In genomic region chr14:99535908-99536778, GRCh38 we compare ENCODE assay signal across 20 cellular contexts. TPM values are rescaled to one million over a fixed set of nuclear protein-coding genes. Genes with fewer than 3 reads are reported as not detected.
DNase-seq lines count a peak whose midpoint lies in the region; ATAC-seq, FAIRE-seq and TF ChIP-seq lines count a peak whose summit lies in the region.
"Had no signal": no experiment of that assay in that cellular context is flagged by ENCODE, and none has a peak within 500 bp of the region (broad histone marks: within the 10 kb centered on the region; RNA-seq: fewer than 3 reads in every experiment).

No MANE protein-coding gene starts in this region.

- no peak overlapping the region for H3K23ac ChIP-seq in mesenchymal stem cell (ENCODE audit: low read length in 2 of 2)

- ATAC-seq in stimulated activated naive CD8-positive, alpha-beta T cell treated with anti-CD3 and anti-CD28 coated beads, Interleukin-15, Interleukin-2, amounts not matched to agents 100 U/mL and 50 U/mL, for 24 hours, result no peak

- no peak overlapping the region for H2BK5ac ChIP-seq in mesenchymal stem cell (ENCODE audit: low read depth, low read length, poor library complexity, severe bottlenecking)

- peaks cover 7% of the 10 kb centered on the region for H3K79me1 ChIP-seq in mesenchymal stem cell (replicated peaks; ENCODE audit: low read length, poor library complexity, severe bottlenecking)

- H3K4me2 ChIP-seq in astrocyte (ENCODE audit: low read length), result peak overlapping the region; percentile 73
- no peak overlapping the region for H3K4me2 ChIP-seq in mesenchymal stem cell (ENCODE audit: low read length, poor library complexity, severe bottlenecking)

- no peak overlapping the region for H4K8ac ChIP-seq in mesenchymal stem cell (ENCODE audit: low read length)

- WGBS in mesenchymal stem cell, result 94% methylated on average over 20 of the region's 24 CpGs
- 88 to 97% methylated on average over 5 to 22 of the region's 24 CpGs for WGBS in transverse colon (ENCODE audit: low coverage in 1 of 2), 2 donors

- no peak for FAIRE-seq in astrocyte (lab: Jason Lieb, UNC)
- FAIRE-seq: H54 had no signal

- intact Hi-C loops in transverse colon (cut with DNase I; ENCODE audit: low total_unique reads), result no loop called here

- TF ChIP-seq CTCF in astrocyte (IDR thresholded peaks at IDR 0.05; ENCODE audit: insufficient read depth, low read depth, low read length) (no peak), transverse colon (IDR thresholded peaks at IDR 0.05) (no peak)

- no peak overlapping the region for H3K4me3 Mint-ChIP-seq in astrocyte (ENCODE audit: unreplicated experiment)
- H3K4me3 Mint-ChIP-seq: CD4-positive, CD25-positive, alpha-beta regulatory T cell had no signal

- H3K14ac ChIP-seq in mesenchymal stem cell (ENCODE audit: low read length in 2 of 2), result peak overlapping the region in 1 of 2 experiments; percentile 60

- H3K18ac ChIP-seq in mesenchymal stem cell (ENCODE audit: low read depth in 1 of 2, low read length in 2 of 2), result peak overlapping the region in 1 of 2 experiments; percentile 50

- peaks cover 20% of the 10 kb centered on the region for H3K4me1 Mint-ChIP-seq in astrocyte (ENCODE audit: low read depth, unreplicated experiment)

- H2AFZ ChIP-seq in astrocyte (ENCODE audit: low read depth, low read length), result no peak overlapping the region
- H2AFZ ChIP-seq in mesenchymal stem cell (ENCODE audit: low read depth, low read length), result no peak overlapping the region

- H4K91ac ChIP-seq in mesenchymal stem cell (ENCODE audit: low read length), result peak overlapping the region; percentile 21

- H3K27ac ChIP-seq in astrocyte (ENCODE audit: low read depth, low read length) (no peak overlapping the region), mesenchymal stem cell (ENCODE audit: low read length, poor library complexity, severe bottlenecking) (no peak overlapping the region), transverse colon (peak overlapping the region; percentile 2 to 85 (median 64))
- H3K27ac ChIP-seq: Peyer's patch had no signal

- TF ChIP-seq POLR2A in transverse colon (IDR thresholded peaks at IDR 0.05), result no peak

- no peak for DNase-seq in NT2/D1 (ENCODE audit: low read depth, low spot score)
- DNase-seq in astrocyte (ENCODE audit: low read depth), result no peak
- DNase-seq in mesenchymal stem cell, result no peak
- DNase-seq in transverse colon, result no peak
- DNase-seq in C1 segment of cervical spinal cord (lab: John Stamatoyannopoulos, UW), result no peak
- DNase-seq in stimulated activated naive CD8-positive, alpha-beta T cell treated with anti-CD3 and anti-CD28 coated beads, Interleukin-15, Interleukin-2, amounts not matched to agents 100 U/mL and 50 U/mL, for 24 hours, result no peak
- DNase-seq in SKM-1 treated with dmso at 0.1 percent for 144 hours (lab: John Stamatoyannopoulos, UW; ENCODE audit: unreplicated experiment), result no peak
- DNase-seq: ACHN; AML-193; Caco-2; CD4-positive, CD25-positive, alpha-beta regulatory T cell; DMS53; Kasumi-1; NCI-H1105; NCI-H1694; NCI-H2227 treated with DMSO at 0.1 percent for 48 hours; NCI-H524; Peyer's patch; SIG-M5 had no signal

- no peaks in the 10 kb centered on the region for H3K27me3 ChIP-seq in NT2/D1 (ENCODE audit: insufficient read depth, insufficient read length)
- H3K27me3 ChIP-seq in astrocyte (ENCODE audit: insufficient read depth, low read length), result no peaks in the 10 kb centered on the region
- H3K27me3 ChIP-seq in mesenchymal stem cell (ENCODE audit: control insufficient read depth in 1 of 2, insufficient read depth in 1 of 2, low read length in 2 of 2), result peaks cover 4 to 70% of the 10 kb centered on the region in 2 experiments
- no peaks in the 10 kb centered on the region for H3K27me3 ChIP-seq in transverse colon
- H3K27me3 ChIP-seq: Peyer's patch had no signal

- peak overlapping the region; percentile 73 for H2BK15ac ChIP-seq in mesenchymal stem cell (ENCODE audit: low read depth, poor library complexity, severe bottlenecking)

- H3K36me3 ChIP-seq in NT2/D1 (ENCODE audit: insufficient read depth, insufficient read length, low read length), result no peaks in the 10 kb centered on the region
- no peaks in the 10 kb centered on the region for H3K36me3 ChIP-seq in astrocyte (ENCODE audit: insufficient read depth, low read length)
- H3K36me3 ChIP-seq in mesenchymal stem cell (ENCODE audit: control insufficient read depth in 1 of 2, insufficient read depth in 2 of 2, low read depth in 1 of 2, low read length in 2 of 2), result no peaks in the 10 kb centered on the region
- no peaks in the 10 kb centered on the region for H3K36me3 ChIP-seq in transverse colon
- H3K36me3 ChIP-seq: Peyer's patch had no signal

- no peaks in the 10 kb centered on the region for H3K36me3 Mint-ChIP-seq in astrocyte (ENCODE audit: low read depth, unreplicated experiment)
- H3K36me3 Mint-ChIP-seq: CD4-positive, CD25-positive, alpha-beta regulatory T cell had no signal

- H3K9ac ChIP-seq in NT2/D1 (ENCODE audit: insufficient read length, low read depth), result peak overlapping the region; percentile 32
- H3K9ac ChIP-seq in astrocyte (ENCODE audit: low read length), result peak overlapping the region; percentile 59
- no peak overlapping the region for H3K9ac ChIP-seq in mesenchymal stem cell (ENCODE audit: low read length)

- H3K4me3 ChIP-seq in NT2/D1 (ENCODE audit: insufficient read length, low read depth), result no peak overlapping the region
- H3K4me3 ChIP-seq in astrocyte (ENCODE audit: insufficient read depth, low read depth, low read length), result no peak overlapping the region
- H3K4me3 ChIP-seq in mesenchymal stem cell (ENCODE audit: insufficient read depth in 1 of 2, low read depth in 1 of 2, low read length in 2 of 2), result no peak overlapping the region
- no peak overlapping the region for H3K4me3 ChIP-seq in transverse colon
- H3K4me3 ChIP-seq: Peyer's patch had no signal

- no peaks in the 10 kb centered on the region for H3K9me3 Mint-ChIP-seq in astrocyte (ENCODE audit: unreplicated experiment)
- H3K9me3 Mint-ChIP-seq: CD4-positive, CD25-positive, alpha-beta regulatory T cell had no signal

- no peaks in the 10 kb centered on the region for H3K9me3 ChIP-seq in NT2/D1 (ENCODE audit: insufficient read depth, low read length)
- H3K9me3 ChIP-seq in astrocyte (ENCODE audit: insufficient read depth, low read depth, low read length), result no peaks in the 10 kb centered on the region
- H3K9me3 ChIP-seq in mesenchymal stem cell (ENCODE audit: control insufficient read depth, low read length), result no peaks in the 10 kb centered on the region
- no peaks in the 10 kb centered on the region for H3K9me3 ChIP-seq in transverse colon
- H3K9me3 ChIP-seq: Caco-2, Peyer's patch had no signal

- peak overlapping the region in 1 of 2 experiments; percentile 25 for H2BK12ac ChIP-seq in mesenchymal stem cell (ENCODE audit: low read length in 2 of 2)

- H3K27me3 Mint-ChIP-seq in astrocyte (ENCODE audit: low read depth, unreplicated experiment), result peaks cover 4% of the 10 kb centered on the region
- H3K27me3 Mint-ChIP-seq: CD4-positive, CD25-positive, alpha-beta regulatory T cell had no signal

- TF ChIP-seq EP300 in transverse colon (IDR thresholded peaks at IDR 0.05; ENCODE audit: low read depth), result no peak

- no peak overlapping the region for H2BK120ac ChIP-seq in mesenchymal stem cell (ENCODE audit: low read depth, low read length)

- H3K4me1 ChIP-seq in NT2/D1 (ENCODE audit: insufficient read depth, insufficient read length), result peaks cover 44% of the 10 kb centered on the region
- peaks cover 55% of the 10 kb centered on the region for H3K4me1 ChIP-seq in astrocyte (ENCODE audit: insufficient read depth, low read length)
- peaks cover 58% of the 10 kb centered on the region for H3K4me1 ChIP-seq in mesenchymal stem cell (ENCODE audit: control insufficient read depth, insufficient read depth, low read depth, low read length)
- peaks cover 1 to 42% (median 23%) of the 10 kb centered on the region in 4 donors for H3K4me1 ChIP-seq in transverse colon

- no peak overlapping the region for H3K27ac Mint-ChIP-seq in astrocyte (ENCODE audit: unreplicated experiment)

- peak overlapping the region; percentile 77 for H2AK5ac ChIP-seq in mesenchymal stem cell (ENCODE audit: low read length, severe bottlenecking)

- peaks cover 69% of the 10 kb centered on the region for H3K79me2 ChIP-seq in astrocyte (ENCODE audit: insufficient read depth, low read length)

- in situ Hi-C loops in transverse colon (cut with MboI; ENCODE audit: low pct_ligation_motif_present in 1 of 4, low pct_unique_long_range_greater_than_20kb in 1 of 4, low sequenced_read_pairs in 3 of 4), result loop anchor here in 1 of 4 donors (25.0 kb wide), 1 partner anchor 351 kb away; no protein-coding TSS in a partner anchor

- H3K4ac ChIP-seq in mesenchymal stem cell (ENCODE audit: low read depth in 1 of 2, low read length in 2 of 2), result no peak overlapping the region

- peaks cover 8% of the 10 kb centered on the region for H4K20me1 ChIP-seq in astrocyte (ENCODE audit: insufficient read depth, low read length)

RNA-seq across cellular contexts. Expression of gene CCNK, which starts 54.9 kb away (rescaled TPM):
- total RNA-seq in astrocyte, result 110 and 121 TPM in 2 replicates
- polyA plus RNA-seq in mesenchymal stem cell (2013, experiment 1 of 2), result 60.7 TPM
- 59.2 TPM for polyA plus RNA-seq in mesenchymal stem cell (2013, experiment 2 of 2)
- total RNA-seq in transverse colon, result 10 to 100 TPM; 14.5 to 42.6 (median 31.3) TPM

RNA-seq across cellular contexts. Expression of gene SETD3, which starts 55.5 kb away (rescaled TPM):
- total RNA-seq in astrocyte (62.8 and 65.8 TPM in 2 replicates), transverse colon (100 to 1,000 TPM in 1 of 4 donors, 10 to 100 TPM in 3; 50.1 to 224 (median 68.8) TPM)
- 32.0 TPM for polyA plus RNA-seq in mesenchymal stem cell (2013, experiment 1 of 2)
- polyA plus RNA-seq in mesenchymal stem cell (2013, experiment 2 of 2), result 31.1 TPM

Comparison
In these comparisons a context has a peak if more than half of its experiments do, and no peak if none do; other contexts are left out.
1. H3K27ac ChIP-seq: peak in transverse colon (4 of 4); none in astrocyte (single experiment) and mesenchymal stem cell (single experiment).